In genomic region chr17:80729016-80729415, GRCh38 we compare ENCODE assay signal across 19 cellular contexts.
A peak's percentile ranks its signal among the peaks of the same experiment; 100 is the strongest.
DNase-seq lines count a peak whose midpoint lies in the region; ATAC-seq and TF ChIP-seq lines count a peak whose summit lies in the region.
"Had no signal": no experiment of that assay in that cellular context is flagged by ENCODE, and none has a peak within 500 bp of the region (broad histone marks: within the 10 kb centered on the region; RNA-seq: fewer than 3 reads in every experiment).

No MANE protein-coding gene starts in this region.

- H3K9me3 Mint-ChIP-seq in activated naive CD4-positive, alpha-beta T cell treated with anti-CD3 and anti-CD28 coated beads, Interleukin-2, amount 50 U/mL, for 24 hours, result no peaks in the 10 kb centered on the region
- no peaks in the 10 kb centered on the region for H3K9me3 Mint-ChIP-seq in activated T-helper 17 cell treated with anti-CD3 and anti-CD28 coated beads, Interleukin-2, amount 50 U/mL, for 72 hours
- no peaks in the 10 kb centered on the region; the same call in 1 of the 2 replicates for H3K9me3 Mint-ChIP-seq in HFFc6

- H2AFZ ChIP-seq in mesenchymal stem cell (ENCODE audit: low read depth, low read length), result peak overlapping the region; percentile 37

- H3K23ac ChIP-seq in mesenchymal stem cell (ENCODE audit: low read length in 2 of 2), result no peak overlapping the region

- no peaks in the 10 kb centered on the region for H3K27me3 ChIP-seq in mesenchymal stem cell (ENCODE audit: control insufficient read depth in 1 of 2, insufficient read depth in 1 of 2, low read length in 2 of 2)
- H3K27me3 ChIP-seq: MG63 had no signal

- no peak overlapping the region for H2BK15ac ChIP-seq in mesenchymal stem cell (ENCODE audit: low read depth, poor library complexity, severe bottlenecking)

- H3K18ac ChIP-seq in mesenchymal stem cell (ENCODE audit: low read depth in 1 of 2, low read length in 2 of 2), result peak overlapping the region; percentile 41 to 55

- H3K27me3 Mint-ChIP-seq in activated naive CD4-positive, alpha-beta T cell treated with anti-CD3 and anti-CD28 coated beads, Interleukin-2, amount 50 U/mL, for 24 hours, result no peaks in the 10 kb centered on the region
- no peaks in the 10 kb centered on the region for H3K27me3 Mint-ChIP-seq in activated T-helper 17 cell treated with anti-CD3 and anti-CD28 coated beads, Interleukin-2, amount 50 U/mL, for 72 hours
- no peaks in the 10 kb centered on the region for H3K27me3 Mint-ChIP-seq in HFFc6 (ENCODE audit: insufficient read depth)

- no peaks in the 10 kb centered on the region for H3K9me3 ChIP-seq in mesenchymal stem cell (ENCODE audit: control insufficient read depth, low read length)
- H3K9me3 ChIP-seq: Caco-2, MG63 had no signal

- peaks cover 5 to 8% of the 10 kb centered on the region in 2 experiments for H3K36me3 ChIP-seq in mesenchymal stem cell (ENCODE audit: control insufficient read depth in 1 of 2, insufficient read depth in 2 of 2, low read depth in 1 of 2, low read length in 2 of 2)
- H3K36me3 ChIP-seq: MG63 had no signal

- 47% methylated on average over 6 of the region's 7 CpGs for WGBS in mesenchymal stem cell

- no peak overlapping the region for H2AK5ac ChIP-seq in mesenchymal stem cell (ENCODE audit: low read length, severe bottlenecking)

- H3K4me1 Mint-ChIP-seq in activated naive CD4-positive, alpha-beta T cell treated with anti-CD3 and anti-CD28 coated beads, Interleukin-2, amount 50 U/mL, for 24 hours, result peaks cover 69% of the 10 kb centered on the region
- H3K4me1 Mint-ChIP-seq in activated T-helper 17 cell treated with anti-CD3 and anti-CD28 coated beads, Interleukin-2, amount 50 U/mL, for 72 hours, result peaks cover 18% of the 10 kb centered on the region
- H3K4me1 Mint-ChIP-seq in HFFc6 (ENCODE audit: low read depth), result peaks cover 56% of the 10 kb centered on the region

- H3K27ac Mint-ChIP-seq in activated naive CD4-positive, alpha-beta T cell treated with anti-CD3 and anti-CD28 coated beads, Interleukin-2, amount 50 U/mL, for 24 hours, result peak overlapping the region; percentile 93
- peak overlapping the region; percentile 85 for H3K27ac Mint-ChIP-seq in activated T-helper 17 cell treated with anti-CD3 and anti-CD28 coated beads, Interleukin-2, amount 50 U/mL, for 72 hours
- no peak overlapping the region for H3K27ac Mint-ChIP-seq in HFFc6

- H3K9ac ChIP-seq in mesenchymal stem cell (ENCODE audit: low read length), result no peak overlapping the region

- no peak overlapping the region for H3K4me2 ChIP-seq in mesenchymal stem cell (ENCODE audit: low read length, poor library complexity, severe bottlenecking)

- no peak for DNase-seq in activated naive CD4-positive, alpha-beta T cell treated with Interleukin-2 at 50 U/mL for 16 hours
- DNase-seq in mesenchymal stem cell, result peak; percentile 58
- no peak for DNase-seq in HK-2 (ENCODE audit: unreplicated experiment)
- no peak for DNase-seq in HuH-7.5 (ENCODE audit: low spot score)
- no peak for DNase-seq in HFFc6
- DNase-seq: Caco-2, HCEC 1CT, Karpas-422, MG63, NCI-H1092, NCI-H1694, NCI-H2107, NCI-H2227 treated with DMSO at 0.1 percent for 48 hours, NCI-H526, OCI-M1, SHP77 treated with DMSO at 0.1 percent for 48 hours had no signal

- H4K8ac ChIP-seq in mesenchymal stem cell (ENCODE audit: low read length), result peak overlapping the region; percentile 10

- no peak for TF ChIP-seq CTCF in HFFc6 (IDR thresholded peaks at IDR 0.05)

- H3K4ac ChIP-seq in mesenchymal stem cell (ENCODE audit: low read depth in 1 of 2, low read length in 2 of 2), result no peak overlapping the region

- H2BK12ac ChIP-seq in mesenchymal stem cell (ENCODE audit: low read length in 2 of 2), result peak overlapping the region in 1 of 2 experiments; percentile 2

- no peak overlapping the region for H3K4me3 ChIP-seq in mesenchymal stem cell (ENCODE audit: insufficient read depth in 1 of 2, low read depth in 1 of 2, low read length in 2 of 2)
- H3K4me3 ChIP-seq: MG63 had no signal

- peaks cover 19% of the 10 kb centered on the region for H3K4me1 ChIP-seq in mesenchymal stem cell (ENCODE audit: control insufficient read depth, insufficient read depth, low read depth, low read length)
- H3K4me1 ChIP-seq: Caco-2 had no signal

- no peak overlapping the region for H3K27ac ChIP-seq in mesenchymal stem cell (ENCODE audit: low read length, poor library complexity, severe bottlenecking)

- H2BK120ac ChIP-seq in mesenchymal stem cell (ENCODE audit: low read depth, low read length), result no peak overlapping the region

- H2BK5ac ChIP-seq in mesenchymal stem cell (ENCODE audit: low read depth, low read length, poor library complexity, severe bottlenecking), result no peak overlapping the region

- peak overlapping the region; percentile 78 for H4K91ac ChIP-seq in mesenchymal stem cell (ENCODE audit: low read length)

- H3K14ac ChIP-seq in mesenchymal stem cell (ENCODE audit: low read length in 2 of 2), result no peak overlapping the region

- H3K36me3 Mint-ChIP-seq in activated naive CD4-positive, alpha-beta T cell treated with anti-CD3 and anti-CD28 coated beads, Interleukin-2, amount 50 U/mL, for 24 hours, result peaks cover 17% of the 10 kb centered on the region
- peaks cover 18% of the 10 kb centered on the region for H3K36me3 Mint-ChIP-seq in activated T-helper 17 cell treated with anti-CD3 and anti-CD28 coated beads, Interleukin-2, amount 50 U/mL, for 72 hours (ENCODE audit: low read depth)
- peaks cover 14% of the 10 kb centered on the region for H3K36me3 Mint-ChIP-seq in HFFc6 (ENCODE audit: low read depth)

- no peak for ATAC-seq in activated T-helper 17 cell treated with anti-CD3 and anti-CD28 coated beads, Interleukin-2, amount 50 U/mL, for 72 hours (replicated peaks)
- no peak for ATAC-seq in GM19351 (IDR thresholded peaks at IDR 0.05; ENCODE audit: unreplicated experiment)

- H3K4me3 Mint-ChIP-seq in activated naive CD4-positive, alpha-beta T cell treated with anti-CD3 and anti-CD28 coated beads, Interleukin-2, amount 50 U/mL, for 24 hours, result no peak overlapping the region
- H3K4me3 Mint-ChIP-seq in activated T-helper 17 cell treated with anti-CD3 and anti-CD28 coated beads, Interleukin-2, amount 50 U/mL, for 72 hours, result no peak overlapping the region
- no peak overlapping the region for H3K4me3 Mint-ChIP-seq in HFFc6

- H3K79me1 ChIP-seq in mesenchymal stem cell (replicated peaks; ENCODE audit: low read length, poor library complexity, severe bottlenecking), result peaks cover 32% of the 10 kb centered on the region
